1 cellular context compared by ENCODE assay signal in genomic region chr6:90440586-90441338, GRCh38.
TF ChIP-seq lines count a peak whose summit lies in the region.

No MANE protein-coding gene starts in this region.

TF ChIP-seq in GM23338, 12 proteins besides CTCF, POLR2A, EP300 and RAD21 (continued from another document):
- TF ChIP-seq ZNF462 (CRISPR knock-in tag; IDR thresholded peaks at IDR 0.05), result no peak
- TF ChIP-seq EZH2phosphoT487 (IDR thresholded peaks at IDR 0.05; ENCODE audit: unreplicated experiment), result no peak
- no peak for TF ChIP-seq ZNF114 (CRISPR knock-in tag; IDR thresholded peaks at IDR 0.05)
- TF ChIP-seq REST (IDR thresholded peaks at IDR 0.05; ENCODE audit: unreplicated experiment), result no peak
